Comparison of ENCODE assay signal across 17 cellular contexts in genomic region chr1:112251766-112252506, GRCh38.
A peak's percentile ranks its signal among the peaks of the same experiment; 100 is the strongest.
DNase-seq lines count a peak whose midpoint lies in the region; ATAC-seq and TF ChIP-seq lines count a peak whose summit lies in the region.
"Had no signal": no experiment of that assay in that cellular context is flagged by ENCODE, and none has a peak within 500 bp of the region (broad histone marks: within the 10 kb centered on the region; RNA-seq: fewer than 3 reads in every experiment).

No MANE protein-coding gene starts in this region.

- intact Hi-C loops in Calu3 (cut with micrococcal nuclease; ENCODE audit: unreplicated experiment) (no loop called here), testis (cut with DNase I; ENCODE audit: low total_unique reads) (no loop called here)

- CTCF ChIA-PET in Calu3 (lab: Charles Lee): no interaction called here

- H3K4me3 Mint-ChIP-seq in Calu3 (ENCODE audit: low read depth, unreplicated experiment) (no peak overlapping the region), neural progenitor cell (no peak overlapping the region)
- H3K4me3 Mint-ChIP-seq: CD4-positive, alpha-beta T cell; central memory CD8-positive, alpha-beta T cell; H9; stimulated activated naive CD8-positive, alpha-beta T cell treated with anti-CD3 and anti-CD28 coated beads, Interleukin-15, Interleukin-2, amounts not matched to agents 100 ng/mL and 50 ng/mL, for 24 hours had no signal

- DNase-seq in Calu3: peak; percentile 68
- DNase-seq in NCI-H460 (ENCODE audit: extremely low read depth, low read depth): peak; percentile 86
- no peak for DNase-seq in neural progenitor cell (ENCODE audit: low spot score)
- no peak for DNase-seq in NCI-H1092 treated with DMSO at 0.1 percent for 48 hours (lab: John Stamatoyannopoulos, UW)
- no peak for DNase-seq in testis
- no peak for DNase-seq in activated T-cell treated with anti-CD3 and anti-CD28 coated beads, Interleukin-2, amount 50 U/mL, for 1 hour
- DNase-seq: activated CD4-positive, alpha-beta T cell treated with anti-CD3 and anti-CD28 coated beads, Interleukin-2, amount 50 U/mL, for 48 hours; activated naive CD4-positive, alpha-beta T cell treated with Interleukin-2 at 50 U/mL for 16 hours; CD4-positive, alpha-beta T cell; H9; KG1; left colon; NCI-H2029 treated with DMSO at 0.1 percent for 48 hours had no signal

- H3K27ac ChIP-seq in neural progenitor cell (no peak overlapping the region), testis (no peak overlapping the region)

- no peak overlapping the region for H2AFZ ChIP-seq in neural progenitor cell (replicated peaks)

- no peak overlapping the region for H3K4me3 ChIP-seq in neural progenitor cell
- H3K4me3 ChIP-seq in testis: no peak overlapping the region

- H3K4me1 Mint-ChIP-seq in Calu3 (ENCODE audit: low read depth, unreplicated experiment) (peaks cover 26% of the 10 kb centered on the region), neural progenitor cell (peaks cover 7% of the 10 kb centered on the region)
- H3K4me1 Mint-ChIP-seq: central memory CD8-positive, alpha-beta T cell had no signal

- H4K20me1 ChIP-seq in neural progenitor cell (ENCODE audit: low read depth): no peaks in the 10 kb centered on the region

- BruUV-seq in Calu3 (replicated peaks; lab: Mats Ljungman, UMichigan): no TSS peak

- 83 to 86% methylated on average over 5 to 6 of the region's 6 CpGs for WGBS in testis, 2 donors

- peaks cover 17% of the 10 kb centered on the region for H3K27me3 Mint-ChIP-seq in Calu3 (ENCODE audit: unreplicated experiment)
- peaks cover 3% of the 10 kb centered on the region for H3K27me3 Mint-ChIP-seq in neural progenitor cell (ENCODE audit: insufficient read depth, low read depth)

- H3K36me3 Mint-ChIP-seq in Calu3 (ENCODE audit: insufficient read depth, unreplicated experiment): peaks cover 8% of the 10 kb centered on the region
- H3K36me3 Mint-ChIP-seq in neural progenitor cell: no peaks in the 10 kb centered on the region

- peaks cover 9% of the 10 kb centered on the region for H3K4me1 ChIP-seq in neural progenitor cell
- H3K4me1 ChIP-seq in testis: no peaks in the 10 kb centered on the region

- TF ChIP-seq POLR2A in testis (IDR thresholded peaks at IDR 0.05): no peak

- H3K4me2 ChIP-seq in neural progenitor cell: no peak overlapping the region

- peak overlapping the region; percentile 87 for H3K27ac Mint-ChIP-seq in Calu3 (ENCODE audit: unreplicated experiment)
- peak overlapping the region; percentile 32 for H3K27ac Mint-ChIP-seq in neural progenitor cell
- H3K27ac Mint-ChIP-seq: CD4-positive, alpha-beta T cell; stimulated activated naive CD8-positive, alpha-beta T cell treated with anti-CD3 and anti-CD28 coated beads, Interleukin-15, Interleukin-2, amounts not matched to agents 100 ng/mL and 50 ng/mL, for 24 hours had no signal

- H3K36me3 ChIP-seq in neural progenitor cell (no peaks in the 10 kb centered on the region), testis (ENCODE audit: low read depth, missing control alignments) (no peaks in the 10 kb centered on the region)

- no peaks in the 10 kb centered on the region for H3F3A ChIP-seq in neural progenitor cell (ENCODE audit: low read depth)

- H3K9me3 ChIP-seq in neural progenitor cell (ENCODE audit: low read depth) (no peaks in the 10 kb centered on the region), testis (no peaks in the 10 kb centered on the region)

- H3K79me2 ChIP-seq in neural progenitor cell (ENCODE audit: low read depth): no peaks in the 10 kb centered on the region

- H3K27me3 ChIP-seq in neural progenitor cell: no peaks in the 10 kb centered on the region
- no peaks in the 10 kb centered on the region for H3K27me3 ChIP-seq in testis

- H3K9me3 Mint-ChIP-seq in Calu3 (ENCODE audit: low read depth, unreplicated experiment) (no peaks in the 10 kb centered on the region), neural progenitor cell (no peaks in the 10 kb centered on the region)
- H3K9me3 Mint-ChIP-seq: CD4-positive, alpha-beta T cell; central memory CD8-positive, alpha-beta T cell; H9; stimulated activated naive CD8-positive, alpha-beta T cell treated with anti-CD3 and anti-CD28 coated beads, Interleukin-15, Interleukin-2, amounts not matched to agents 100 ng/mL and 50 ng/mL, for 24 hours had no signal

- H3K9ac ChIP-seq in neural progenitor cell: no peak overlapping the region

- TF ChIP-seq CTCF in Calu3 (IDR thresholded peaks at IDR 0.05; ENCODE audit: unreplicated experiment) (no peak), neural progenitor cell (IDR thresholded peaks at IDR 0.05) (no peak), testis (IDR thresholded peaks at IDR 0.05) (no peak)

- peak; percentile 42 for ATAC-seq in esophagus mucosa
- no peak for ATAC-seq in GM21717 (IDR thresholded peaks at IDR 0.05; ENCODE audit: unreplicated experiment)
- ATAC-seq: left colon had no signal

Comparison
In these comparisons a context has a peak if more than half of its experiments do, and no peak if none do; other contexts are left out.
1. DNase-seq: peak in Calu3 (single experiment) and NCI-H460 (single experiment); none in neural progenitor cell (single experiment), NCI-H1092 treated with DMSO at 0.1 percent for 48 hours (single experiment), testis (single experiment) and activated T-cell treated with anti-CD3 and anti-CD28 coated beads, Interleukin-2, amount 50 U/mL, for 1 hour (single experiment).